In the genomic region with DNA sequence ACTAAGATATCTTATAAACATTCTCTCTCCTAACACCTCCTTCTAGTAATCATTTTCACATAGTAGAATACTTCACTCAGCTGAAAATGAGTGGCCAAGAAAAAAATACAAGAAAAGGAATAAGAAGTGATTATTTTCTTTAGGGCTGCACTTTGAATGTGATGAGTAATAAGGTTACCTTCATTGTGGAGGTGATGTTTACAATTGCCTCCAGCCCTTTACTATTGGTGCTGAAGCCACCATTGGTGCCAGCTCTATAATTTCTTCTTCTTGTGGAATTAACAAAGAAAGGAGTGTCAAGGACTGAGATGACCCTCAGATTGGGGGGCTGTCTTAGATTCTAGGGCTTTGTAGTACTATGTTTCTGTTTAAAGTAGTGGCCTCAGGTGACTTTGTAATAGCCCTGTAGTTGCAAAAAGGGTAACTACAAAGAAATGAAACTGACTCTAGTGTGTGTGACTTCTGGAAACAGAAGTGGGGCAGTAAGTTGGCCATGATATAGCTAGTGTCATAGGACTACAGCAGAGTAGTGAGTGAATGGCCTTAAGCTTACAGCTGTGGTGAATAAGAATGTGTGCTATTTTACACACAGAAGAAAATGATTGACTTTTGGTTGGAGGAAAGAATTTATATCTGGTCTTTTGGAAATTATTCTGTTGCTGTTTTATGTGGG, we compare ENCODE assay signal across 19 cellular contexts.
A peak's percentile ranks its signal among the peaks of the same experiment; 100 is the strongest.
DNase-seq lines count a peak whose midpoint lies in the region; ATAC-seq and TF ChIP-seq lines count a peak whose summit lies in the region.
"Had no signal": no experiment of that assay in that cellular context is flagged by ENCODE, and none has a peak within 500 bp of the region (broad histone marks: within the 10 kb centered on the region; RNA-seq: fewer than 3 reads in every experiment).

No MANE protein-coding gene starts in this region.

- ATAC-seq in GM18498 (IDR thresholded peaks at IDR 0.05; ENCODE audit: unreplicated experiment), result peak; percentile 83
- peak; percentile 66 for ATAC-seq in GM21360 (IDR thresholded peaks at IDR 0.05; ENCODE audit: unreplicated experiment)
- peak; percentile 64 for ATAC-seq in HG03103 (IDR thresholded peaks at IDR 0.05; ENCODE audit: low read depth, unreplicated experiment)

- H3K4me1 Mint-ChIP-seq in endothelial cell (ENCODE audit: unreplicated experiment), result no peaks in the 10 kb centered on the region
- H3K4me1 Mint-ChIP-seq: CD4-positive, alpha-beta memory T cell had no signal

- no peaks in the 10 kb centered on the region for H3K9me3 Mint-ChIP-seq in endothelial cell (ENCODE audit: unreplicated experiment)
- H3K9me3 Mint-ChIP-seq: brain; CD4-positive, alpha-beta memory T cell; neural progenitor cell had no signal

- peak; percentile 16 for DNase-seq in epithelial cell of esophagus (ENCODE audit: low read depth)
- DNase-seq in COLO829 (ENCODE audit: low spot score), result no peak
- DNase-seq in stimulated activated CD4-positive, alpha-beta T cell treated with anti-CD3 and anti-CD28 coated beads, Interleukin-15, amount 100 ng/mL, for 24 hours, result no peak
- DNase-seq in endothelial cell (ENCODE audit: low spot score), result no peak
- no peak for DNase-seq in activated CD4-positive, alpha-beta T cell treated with anti-CD3 and anti-CD28 coated beads for 4 hours
- DNase-seq: ACHN; activated gamma-delta T cell treated with Interleukin-2 at 50 U/mL for 16 hours; CD4-positive, alpha-beta memory T cell; EL; NCI-H2029; PC-9; stimulated activated CD4-positive, alpha-beta T cell treated with anti-CD3 and anti-CD28 coated beads, Interleukin-4, amount 100 ng/mL, for 1 hour had no signal

- H3K4me3 Mint-ChIP-seq in endothelial cell (ENCODE audit: unreplicated experiment), result no peak overlapping the region
- H3K4me3 Mint-ChIP-seq: brain; CD4-positive, alpha-beta memory T cell; neural progenitor cell had no signal

- H3K27ac Mint-ChIP-seq in endothelial cell (ENCODE audit: unreplicated experiment), result no peak overlapping the region
- H3K27ac Mint-ChIP-seq: brain; CD4-positive, alpha-beta memory T cell; neural progenitor cell had no signal

- peaks cover 3% of the 10 kb centered on the region for H3K27me3 Mint-ChIP-seq in endothelial cell (ENCODE audit: unreplicated experiment)
- H3K27me3 Mint-ChIP-seq: brain; CD4-positive, alpha-beta memory T cell had no signal

- peaks cover 8% of the 10 kb centered on the region for H3K36me3 Mint-ChIP-seq in endothelial cell (ENCODE audit: low read depth, unreplicated experiment)

- TF ChIP-seq CTCF in epithelial cell of esophagus (IDR thresholded peaks at IDR 0.05; ENCODE audit: insufficient read depth, low read depth, low read length, missing control alignments) (no peak), endothelial cell (IDR thresholded peaks at IDR 0.05; ENCODE audit: unreplicated experiment) (no peak)

- H3K4me3 ChIP-seq in epithelial cell of esophagus (ENCODE audit: low read length), result no peak overlapping the region
- H3K4me3 ChIP-seq: neural progenitor cell, PC-9, right atrium auricular region, thoracic aorta had no signal
